In the genomic region with DNA sequence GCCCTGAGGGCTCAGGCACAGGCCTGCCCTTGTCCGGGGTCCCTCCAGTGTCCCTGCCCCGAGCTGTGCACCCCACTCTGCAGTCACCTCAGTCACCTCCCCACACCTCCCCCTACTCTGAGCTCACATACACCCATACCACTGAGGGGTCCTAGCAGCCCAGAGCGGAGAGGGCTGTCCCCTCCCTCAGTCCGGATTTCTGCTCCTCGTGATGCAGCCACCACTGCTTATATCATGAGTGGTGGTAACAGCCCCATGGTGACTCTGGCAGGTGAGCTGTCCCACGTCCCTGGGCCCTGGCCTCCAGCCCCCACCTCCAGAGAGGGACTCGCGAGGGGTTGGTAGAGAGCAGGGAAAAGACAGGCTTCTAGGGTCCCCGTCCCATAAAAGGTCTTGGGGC, we compare ENCODE assay signal across 21 cellular contexts. TPM values are rescaled to one million over a fixed set of nuclear protein-coding genes. Genes with fewer than 3 reads are reported as not detected.
DNase-seq lines count a peak whose midpoint lies in the region; TF ChIP-seq lines count a peak whose summit lies in the region.
"Had no signal": no experiment of that assay in that cellular context is flagged by ENCODE, and none has a peak within 500 bp of the region (broad histone marks: within the 10 kb centered on the region; RNA-seq: fewer than 3 reads in every experiment).

No MANE protein-coding gene starts in this region.

- CTCF ChIA-PET in RWPE1 (lab: Yijun Ruan, JAX) = no interaction called here

- H3K9me3 Mint-ChIP-seq in chondrocyte (ENCODE audit: low read depth) (no peaks in the 10 kb centered on the region), neural progenitor cell (no peaks in the 10 kb centered on the region)
- H3K9me3 Mint-ChIP-seq: activated CD4-positive, alpha-beta memory T cell treated with anti-CD3 and anti-CD28 coated beads for 36 hours; activated naive CD4-positive, alpha-beta T cell treated with anti-CD3 and anti-CD28 coated beads, Interleukin-2, amount 50 U/mL, for 24 hours; brain; IgD-negative memory B cell; immature natural killer cell; naive thymus-derived CD4-positive, alpha-beta T cell; T-cell had no signal

- no CpG with 5 or more reads among the region's 9 CpGs for WGBS in trophoblast cell (ENCODE audit: extremely low coverage, insufficient coverage, insufficient read length)
- 90% methylated on average over 9 of the region's 9 CpGs for WGBS in tibial nerve, 2 donors
- 94% methylated on average over 9 of the region's 9 CpGs for WGBS in hepatocyte (ENCODE audit: low lambda C conversion rate, missing lambda C conversion rate)

- H4K20me1 ChIP-seq in neural progenitor cell (ENCODE audit: low read depth) = no peaks in the 10 kb centered on the region
- no peaks in the 10 kb centered on the region for H4K20me1 ChIP-seq in hepatocyte (ENCODE audit: insufficient read depth, poor library complexity, severe bottlenecking)

- TF ChIP-seq POLR2A in tibial nerve (IDR thresholded peaks at IDR 0.05) = no peak

- no peak overlapping the region for H4K8ac ChIP-seq in trophoblast cell (ENCODE audit: low read depth, low read length)

- peaks cover 0 to 4% of the 10 kb centered on the region in 2 experiments for H3K4me1 ChIP-seq in trophoblast cell (ENCODE audit: control insufficient read depth in 1 of 2, insufficient read depth in 2 of 2, low read length in 2 of 2)
- peaks cover 0 to 78% (median 56%) of the 10 kb centered on the region in 4 donors for H3K4me1 ChIP-seq in tibial nerve
- H3K4me1 ChIP-seq in neural progenitor cell = no peaks in the 10 kb centered on the region
- peaks cover 11% of the 10 kb centered on the region for H3K4me1 ChIP-seq in hepatocyte (ENCODE audit: insufficient read depth)
- H3K4me1 ChIP-seq: parathyroid adenoma had no signal

- H3K27ac Mint-ChIP-seq in chondrocyte (ENCODE audit: unreplicated experiment) = peak overlapping the region; percentile 94
- H3K27ac Mint-ChIP-seq in neural progenitor cell = no peak overlapping the region
- H3K27ac Mint-ChIP-seq: activated CD4-positive, alpha-beta memory T cell treated with anti-CD3 and anti-CD28 coated beads for 36 hours; activated naive CD4-positive, alpha-beta T cell treated with anti-CD3 and anti-CD28 coated beads, Interleukin-2, amount 50 U/mL, for 24 hours; IgD-negative memory B cell; immature natural killer cell; naive thymus-derived CD4-positive, alpha-beta T cell; T-cell had no signal

- peak overlapping the region; percentile 1 for H4K91ac ChIP-seq in trophoblast cell (ENCODE audit: low read depth, low read length)

- no peak overlapping the region for H3K14ac ChIP-seq in trophoblast cell (ENCODE audit: low read length)

- H2BK120ac ChIP-seq in trophoblast cell (ENCODE audit: insufficient read depth, low read length, poor library complexity) = peak overlapping the region; percentile 46

- H3K27me3 ChIP-seq in trophoblast cell (ENCODE audit: insufficient read depth, low read length) (no peaks in the 10 kb centered on the region), tibial nerve (no peaks in the 10 kb centered on the region), neural progenitor cell (no peaks in the 10 kb centered on the region), hepatocyte (no peaks in the 10 kb centered on the region)

- DNase-seq in RWPE1 (ENCODE audit: low spot score) (no peak), chondrocyte (ENCODE audit: low spot score) (no peak), trophoblast cell (no peak), tibial nerve (ENCODE audit: low spot score in 2 of 2) (no peak), neural progenitor cell (ENCODE audit: low spot score) (no peak), hepatocyte (ENCODE audit: low spot score) (no peak)
- DNase-seq in activated effector memory CD4-positive, alpha-beta T cell treated with anti-CD3 and anti-CD28 coated beads, Interleukin-2, amount 50 U/mL, for 16 hours = no peak
- DNase-seq: activated CD4-positive, alpha-beta memory T cell treated with anti-CD3 and anti-CD28 coated beads for 36 hours; activated T-cell treated with anti-CD3 and anti-CD28 coated beads, Interleukin-2, amount 50 U/mL, for 1 hour; H7; immature natural killer cell; lower lobe of right lung; naive thymus-derived CD4-positive, alpha-beta T cell; NCI-H1930; RPMI8226; T-cell had no signal

- H3K9ac ChIP-seq in trophoblast cell (ENCODE audit: low read length) (no peak overlapping the region), neural progenitor cell (no peak overlapping the region)
- H3K9ac ChIP-seq: parathyroid adenoma had no signal

- no peaks in the 10 kb centered on the region for H3F3A ChIP-seq in neural progenitor cell (ENCODE audit: low read depth)

- H3K9me3 ChIP-seq in trophoblast cell (ENCODE audit: insufficient read depth, low read depth, low read length) = peaks cover 4% of the 10 kb centered on the region
- H3K9me3 ChIP-seq in tibial nerve = no peaks in the 10 kb centered on the region
- no peaks in the 10 kb centered on the region for H3K9me3 ChIP-seq in neural progenitor cell (ENCODE audit: low read depth)
- H3K9me3 ChIP-seq in hepatocyte (ENCODE audit: low read depth) = no peaks in the 10 kb centered on the region
- H3K9me3 ChIP-seq: lower lobe of right lung had no signal

- H2BK12ac ChIP-seq in trophoblast cell (ENCODE audit: low read length) = peak overlapping the region; percentile 30

- no peak overlapping the region for H3K4me3 Mint-ChIP-seq in chondrocyte (ENCODE audit: unreplicated experiment)
- no peak overlapping the region for H3K4me3 Mint-ChIP-seq in neural progenitor cell
- H3K4me3 Mint-ChIP-seq: activated CD4-positive, alpha-beta memory T cell treated with anti-CD3 and anti-CD28 coated beads for 36 hours; activated naive CD4-positive, alpha-beta T cell treated with anti-CD3 and anti-CD28 coated beads, Interleukin-2, amount 50 U/mL, for 24 hours; brain; IgD-negative memory B cell; immature natural killer cell; naive thymus-derived CD4-positive, alpha-beta T cell; T-cell had no signal

- H3K4me3 ChIP-seq in trophoblast cell (ENCODE audit: low read depth, low read length) (no peak overlapping the region), tibial nerve (no peak overlapping the region), neural progenitor cell (no peak overlapping the region), hepatocyte (no peak overlapping the region)
- H3K4me3 ChIP-seq: lower lobe of right lung had no signal

- H4K12ac ChIP-seq in trophoblast cell (ENCODE audit: low read depth, low read length) = no peak overlapping the region

- H3K36me3 ChIP-seq in trophoblast cell (ENCODE audit: control insufficient read depth in 1 of 2, insufficient read depth in 2 of 2, low read length in 2 of 2) = no peaks in the 10 kb centered on the region
- H3K36me3 ChIP-seq in tibial nerve = peaks cover 0 to 7% (median 0%) of the 10 kb centered on the region in 3 donors
- no peaks in the 10 kb centered on the region for H3K36me3 ChIP-seq in neural progenitor cell
- H3K36me3 ChIP-seq in hepatocyte (replicated peaks; ENCODE audit: insufficient read depth, low read depth) = no peaks in the 10 kb centered on the region
- H3K36me3 ChIP-seq: lower lobe of right lung had no signal

- peaks cover 84% of the 10 kb centered on the region for H3K4me1 Mint-ChIP-seq in chondrocyte (ENCODE audit: low read depth)
- H3K4me1 Mint-ChIP-seq in neural progenitor cell = peaks cover 11% of the 10 kb centered on the region
- H3K4me1 Mint-ChIP-seq: activated naive CD4-positive, alpha-beta T cell treated with anti-CD3 and anti-CD28 coated beads, Interleukin-2, amount 50 U/mL, for 24 hours; T-cell had no signal

- H2AK5ac ChIP-seq in trophoblast cell (ENCODE audit: low read length) = no peak overlapping the region

- POLR2A ChIA-PET in RWPE1 (lab: Yijun Ruan, JAX; ENCODE audit: low non-redundant PET) = no interaction called here

- no peak overlapping the region for H3K4ac ChIP-seq in trophoblast cell (ENCODE audit: low read depth, low read length)

- H3K18ac ChIP-seq in trophoblast cell (ENCODE audit: low read length) = no peak overlapping the region

- peak overlapping the region; percentile 87 for H3K27ac ChIP-seq in RWPE1
- no peak overlapping the region for H3K27ac ChIP-seq in trophoblast cell (ENCODE audit: low read depth, low read length)
- H3K27ac ChIP-seq in tibial nerve = peak overlapping the region; percentile 71 to 96 (median 80)
- H3K27ac ChIP-seq in neural progenitor cell = no peak overlapping the region
- H3K27ac ChIP-seq in hepatocyte = no peak overlapping the region
- H3K27ac ChIP-seq: lower lobe of right lung, parathyroid adenoma, VCaP had no signal

- H3K23ac ChIP-seq in trophoblast cell (ENCODE audit: low read length) = no peak overlapping the region

- no peaks in the 10 kb centered on the region for H3K79me1 ChIP-seq in trophoblast cell (ENCODE audit: low read length)

- H2AFZ ChIP-seq in trophoblast cell (ENCODE audit: insufficient read depth, low read length, poor library complexity) = no peak overlapping the region
- H2AFZ ChIP-seq in neural progenitor cell (replicated peaks) = no peak overlapping the region
- H2AFZ ChIP-seq in hepatocyte = no peak overlapping the region
- H2AFZ ChIP-seq: parathyroid adenoma had no signal

- TF ChIP-seq EP300 in tibial nerve (IDR thresholded peaks at IDR 0.05) = no peak

- H3K79me2 ChIP-seq in trophoblast cell (ENCODE audit: control insufficient read depth, insufficient read depth, low read length, poor library complexity) = no peaks in the 10 kb centered on the region
- no peaks in the 10 kb centered on the region for H3K79me2 ChIP-seq in neural progenitor cell (ENCODE audit: low read depth)
- H3K79me2 ChIP-seq in hepatocyte = no peaks in the 10 kb centered on the region
- H3K79me2 ChIP-seq: parathyroid adenoma had no signal

- H3K36me3 Mint-ChIP-seq in chondrocyte (ENCODE audit: low read depth) (peaks cover 20% of the 10 kb centered on the region), neural progenitor cell (no peaks in the 10 kb centered on the region)
- H3K36me3 Mint-ChIP-seq: activated CD4-positive, alpha-beta memory T cell treated with anti-CD3 and anti-CD28 coated beads for 36 hours; activated naive CD4-positive, alpha-beta T cell treated with anti-CD3 and anti-CD28 coated beads, Interleukin-2, amount 50 U/mL, for 24 hours; brain; IgD-negative memory B cell; immature natural killer cell; naive thymus-derived CD4-positive, alpha-beta T cell; T-cell had no signal

- no peak for TF ChIP-seq CTCF in RWPE1 (conservative IDR thresholded peaks at IDR 0.05; ENCODE audit: low read depth)
- no peak for TF ChIP-seq CTCF in chondrocyte (IDR thresholded peaks at IDR 0.05)
- no peak for TF ChIP-seq CTCF in tibial nerve (IDR thresholded peaks at IDR 0.05)
- TF ChIP-seq CTCF in neural progenitor cell (IDR thresholded peaks at IDR 0.05) = no peak
- no peak for TF ChIP-seq CTCF in hepatocyte (IDR thresholded peaks at IDR 0.05; ENCODE audit: poor library complexity)

- H3K27me3 Mint-ChIP-seq in chondrocyte (ENCODE audit: low read depth) (no peaks in the 10 kb centered on the region), neural progenitor cell (ENCODE audit: insufficient read depth, low read depth) (peaks cover 11% of the 10 kb centered on the region)
- H3K27me3 Mint-ChIP-seq: activated CD4-positive, alpha-beta memory T cell treated with anti-CD3 and anti-CD28 coated beads for 36 hours; activated naive CD4-positive, alpha-beta T cell treated with anti-CD3 and anti-CD28 coated beads, Interleukin-2, amount 50 U/mL, for 24 hours; IgD-negative memory B cell; naive thymus-derived CD4-positive, alpha-beta T cell; T-cell had no signal

- peak overlapping the region; percentile 44 for H2BK5ac ChIP-seq in trophoblast cell (ENCODE audit: low read depth, low read length, poor library complexity)

- H3K4me2 ChIP-seq in trophoblast cell (ENCODE audit: low read length) (no peak overlapping the region), neural progenitor cell (no peak overlapping the region), hepatocyte (no peak overlapping the region)

- H3K9me2 ChIP-seq in hepatocyte (replicated peaks; ENCODE audit: insufficient read depth) = no peaks in the 10 kb centered on the region

RNA-seq across cellular contexts. Expression of gene CSPG4, which starts 8.0 kb away (rescaled TPM):
- total RNA-seq in chondrocyte = 302 to 607 TPM (median 595 TPM) in 3 replicates
- 1.1 and 1.3 TPM in 2 replicates for polyA plus RNA-seq in trophoblast cell (2013)
- 100 to 1,000 TPM; 100 to 132 (median 115) TPM for total RNA-seq in tibial nerve
- total RNA-seq in neural progenitor cell (ENCODE audit: low replicate concordance) = 0.07 and 0.37 TPM in 2 replicates
- total RNA-seq in hepatocyte = 3.2 and 6.4 TPM in 2 replicates
- 7.8 and 8.6 TPM in 2 replicates for polyA plus RNA-seq in hepatocyte
- total RNA-seq: activated CD4-positive, alpha-beta memory T cell treated with anti-CD3 and anti-CD28 coated beads for 36 hours; naive thymus-derived CD4-positive, alpha-beta T cell had no signal
- polyA plus RNA-seq: IgD-negative memory B cell; naive thymus-derived CD4-positive, alpha-beta T cell had no signal

RNA-seq across cellular contexts. Expression of gene SNX33, which starts 56.9 kb away (rescaled TPM):
- total RNA-seq in chondrocyte = 21.6 to 31.2 TPM (median 30.2 TPM) in 3 replicates
- 11.9 and 12.6 TPM in 2 replicates for polyA plus RNA-seq in trophoblast cell (2013)
- total RNA-seq in tibial nerve = 10 to 100 TPM; 29.7 to 44.9 (median 31.1) TPM
- 10.1 and 20.7 TPM in 2 replicates for total RNA-seq in neural progenitor cell (ENCODE audit: low replicate concordance)
- 14.8 and 17.8 TPM in 2 replicates for total RNA-seq in hepatocyte
- 21.1 and 21.8 TPM in 2 replicates for polyA plus RNA-seq in hepatocyte

Comparison
In these comparisons a context has a peak if more than half of its experiments do, and no peak if none do; other contexts are left out.
1. H3K27ac ChIP-seq: peak in RWPE1 (single experiment) and tibial nerve (4 of 4); none in trophoblast cell (single experiment), neural progenitor cell (single experiment) and hepatocyte (single experiment).
2. RNA of gene CSPG4, which starts 8.0 kb away (total RNA-seq): 302 to 607 TPM in chondrocyte and 100 to 132 TPM in tibial nerve; 3.2 to 6.4 TPM in hepatocyte and 0.07 to 0.37 TPM in neural progenitor cell; every median in the first group is over 10 times any median in the second.